Comparison of ENCODE assay signal across 1 cellular context in the genomic region with DNA sequence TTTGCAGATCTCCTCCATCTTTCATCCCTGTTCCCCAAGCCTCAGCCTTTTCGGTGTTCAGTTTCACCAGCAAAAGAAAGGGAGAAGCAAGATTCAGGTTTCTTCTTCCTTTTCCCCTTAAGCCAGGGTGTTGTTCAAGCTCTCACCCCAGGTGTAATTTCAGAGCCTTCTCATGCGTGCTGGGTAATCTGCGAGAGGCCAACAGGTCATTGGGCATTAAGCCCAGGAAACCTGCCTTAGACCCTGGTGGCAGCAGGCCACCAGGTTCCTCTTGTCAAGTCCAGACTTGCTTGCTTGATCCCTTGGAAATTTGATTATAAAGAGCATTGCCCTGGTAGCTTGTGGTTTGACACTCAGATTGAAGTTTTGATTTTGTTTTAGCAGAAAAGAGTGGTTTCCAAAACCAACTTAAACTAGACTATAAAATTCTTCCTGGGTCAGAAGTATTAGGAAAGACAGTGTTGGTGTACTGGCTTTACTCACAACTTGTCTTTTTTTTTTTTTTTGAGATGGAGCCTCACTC.
TF ChIP-seq lines count a peak whose summit lies in the region.

No MANE protein-coding gene starts in this region.

TF ChIP-seq in HCT116, 20 proteins besides CTCF, POLR2A, EP300 and RAD21 (continued from another document):
- TF ChIP-seq REST (IDR thresholded peaks at IDR 0.05; ENCODE audit: low read depth): no peak
